8 cellular contexts compared by ENCODE assay signal in the genomic region with DNA sequence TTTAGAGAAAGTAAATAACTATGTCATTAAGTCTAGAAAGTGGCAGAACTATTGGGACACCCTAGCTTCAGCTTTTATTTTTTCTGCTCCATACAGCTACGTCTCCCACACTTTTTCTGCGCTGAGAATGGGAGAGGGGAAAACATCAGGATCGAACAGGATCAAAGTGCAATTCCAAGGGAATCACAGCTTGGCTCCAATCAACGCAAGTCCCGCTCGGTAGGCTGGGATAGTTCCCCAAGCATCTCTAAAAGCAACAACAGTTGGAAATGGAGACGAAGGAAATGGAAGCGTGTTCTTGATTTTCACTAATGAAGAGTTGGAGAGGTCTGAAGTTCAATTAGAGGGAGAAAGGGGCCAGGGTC. TPM values are rescaled to one million over a fixed set of nuclear protein-coding genes. Genes with fewer than 3 reads are reported as not detected.
DNase-seq lines count a peak whose midpoint lies in the region; ATAC-seq and TF ChIP-seq lines count a peak whose summit lies in the region.

No MANE protein-coding gene starts in this region.

- H3K4me3 ChIP-seq in AG10803 (ENCODE audit: low read length) (peak overlapping the region; percentile 98), dorsolateral prefrontal cortex (peak overlapping the region; percentile 66 to 100 (median 96))

- TF ChIP-seq CTCF in AG10803 (conservative IDR thresholded peaks at IDR 0.05; ENCODE audit: low read length) (no peak), dorsolateral prefrontal cortex (IDR thresholded peaks at IDR 0.05 in 54 of 56, conservative IDR thresholded peaks at IDR 0.05 in 2 of 56; ENCODE audit: low read depth in 1 of 56, partially characterized antibody in 56 of 56) (no peak)

- peak overlapping the region; percentile 80 for H3K27ac ChIP-seq in KOPT-K1 (ENCODE audit: low read depth, low read length, poor library complexity, severe bottlenecking)
- peak overlapping the region; percentile 74 to 99 (median 96) for H3K27ac ChIP-seq in dorsolateral prefrontal cortex

- intact Hi-C loops in dorsolateral prefrontal cortex (cut with DNase I), result loop anchor here (1.0 to 2.0 kb wide), 3 partner anchors 24 to 44 kb away; a partner anchor contains a TSS
- intact Hi-C loops in posterior vena cava (cut with DNase I), result no loop called here

- peak; percentile 3 to 6 for ATAC-seq in naive B cell (ENCODE audit: low read depth in 2 of 2)
- no peak for ATAC-seq in HG03097 (IDR thresholded peaks at IDR 0.05; ENCODE audit: low FRiP score, unreplicated experiment)
- no peak for ATAC-seq in GM21381 (IDR thresholded peaks at IDR 0.05; ENCODE audit: unreplicated experiment)
- ATAC-seq in GM21825 (IDR thresholded peaks at IDR 0.05; ENCODE audit: unreplicated experiment), result no peak

- H3K36me3 ChIP-seq in KOPT-K1 (ENCODE audit: insufficient read depth, low read length), result no peaks in the 10 kb centered on the region

- no peaks in the 10 kb centered on the region for H3K27me3 ChIP-seq in dorsolateral prefrontal cortex

- no peaks in the 10 kb centered on the region for H3K36me3 Mint-ChIP-seq in naive B cell

- peaks cover 15 to 34% (median 24%) of the 10 kb centered on the region in 3 donors for H3K4me1 Mint-ChIP-seq in naive B cell

- no peaks in the 10 kb centered on the region for H3K27me3 Mint-ChIP-seq in naive B cell

- H3K4me3 Mint-ChIP-seq in naive B cell, result peak overlapping the region; percentile 91 to 99 (median 96)

- no peaks in the 10 kb centered on the region for H3K9me3 Mint-ChIP-seq in naive B cell

- H3K27ac Mint-ChIP-seq in naive B cell, result peak overlapping the region; percentile 95 to 99 (median 97)

- no peaks in the 10 kb centered on the region for H3K9me3 ChIP-seq in KOPT-K1 (ENCODE audit: insufficient read depth, low read length, poor library complexity, severe bottlenecking)

- no peak for DNase-seq in AG10803 (ENCODE audit: low read depth)
- no peak for DNase-seq in dorsolateral prefrontal cortex
- DNase-seq in naive B cell, result no peak
- no peak for DNase-seq in posterior vena cava (ENCODE audit: low spot score)

RNA-seq across cellular contexts. Expression of a gene that starts 0.5 kb away (rescaled TPM):
- total RNA-seq in dorsolateral prefrontal cortex (10 to 100 TPM; 13.4 to 38.9 (median 24.4) TPM), posterior vena cava (10 to 100 TPM; 23.1 to 27.4 TPM)
- polyA plus RNA-seq in naive B cell (ENCODE audit: low read depth in 6 of 6), result 10 to 100 TPM; 16.0 to 42.2 (median 27.7) TPM

RNA-seq across cellular contexts. Expression of a gene that starts 24.1 kb away (rescaled TPM):
- 10 to 100 TPM; 13.2 to 40.0 (median 24.0) TPM for total RNA-seq in dorsolateral prefrontal cortex
- polyA plus RNA-seq in naive B cell (ENCODE audit: low read depth in 6 of 6), result 1 to 10 TPM in 5 of 6 donors, not detected in 1; 3.8 to 7.9 (median 4.3) TPM
- total RNA-seq in posterior vena cava, result 10 to 100 TPM; 15.2 to 18.4 TPM

RNA-seq across cellular contexts. Expression of a gene that starts 33.7 kb away (rescaled TPM):
- total RNA-seq in dorsolateral prefrontal cortex, result 10 to 100 TPM; 18.6 to 38.2 (median 26.9) TPM
- 10 to 100 TPM; 45.3 to 77.4 (median 67.3) TPM for polyA plus RNA-seq in naive B cell (ENCODE audit: low read depth in 6 of 6)
- 10 to 100 TPM; 21.1 to 21.8 TPM for total RNA-seq in posterior vena cava

RNA-seq across cellular contexts. Expression of a gene that starts 43.4 kb away (rescaled TPM):
- total RNA-seq in dorsolateral prefrontal cortex (10 to 100 TPM in 48 of 120 experiments, 1 to 10 TPM in 72; 4.2 to 14.8 (median 9.3) TPM), posterior vena cava (10 to 100 TPM; 13.8 to 27.9 TPM)
- 1 to 10 TPM; 3.2 to 9.6 (median 7.2) TPM for polyA plus RNA-seq in naive B cell (ENCODE audit: low read depth in 6 of 6)

RNA-seq across cellular contexts. Expression of a gene that starts 46.5 kb away (rescaled TPM):
- total RNA-seq in dorsolateral prefrontal cortex (100 to 1,000 TPM in 113 of 120 experiments, 10 to 100 TPM in 7; 72.3 to 213 (median 157) TPM), posterior vena cava (10 to 100 TPM; 35.6 to 40.4 TPM)
- 100 to 1,000 TPM in 2 of 6 donors, 10 to 100 TPM in 4; 64.4 to 110 (median 89.0) TPM for polyA plus RNA-seq in naive B cell (ENCODE audit: low read depth in 6 of 6)

Comparison
In these comparisons a context has a peak if more than half of its experiments do, and no peak if none do; other contexts are left out.
1. ATAC-seq: peak in naive B cell (2 of 2); none in HG03097 (single experiment), GM21381 (single experiment) and GM21825 (single experiment).
2. intact Hi-C loops: an anchor here in dorsolateral prefrontal cortex (1.0 to 2.0 kb wide); none called in posterior vena cava.